In genomic region chr2:237179161-237179560, GRCh38 we compare ENCODE assay signal across 23 cellular contexts.
"Had no signal": no experiment of that assay in that cellular context is flagged by ENCODE, and none has a peak within 500 bp of the region (broad histone marks: within the 10 kb centered on the region; RNA-seq: fewer than 3 reads in every experiment).

No MANE protein-coding gene starts in this region.

- DNase-seq: activated CD4-positive, alpha-beta T cell treated with anti-CD3 and anti-CD28 coated beads, Interleukin-2, amount 50 U/mL, for 4 hours; activated CD8-positive, alpha-beta memory T cell treated with anti-CD3 and anti-CD28 coated beads, Interleukin-2, amount 50 U/mL, for 48 hours; activated naive CD4-positive, alpha-beta T cell; activated T-cell treated with anti-CD3 and anti-CD28 coated beads, Interleukin-2, amount 50 U/mL, for 4 hours; adrenal gland; cerebellar nuclear complex; kidney; pancreas; psoas muscle; right cardiac atrium; stimulated activated CD4-positive, alpha-beta T cell treated with anti-CD3 and anti-CD28 coated beads, Interleukin-2, amount 100 ng/mL, for 48 hours; stimulated activated CD8-positive, alpha-beta memory T cell treated with anti-CD3 and anti-CD28 coated beads, Interleukin-4, amount 100 ng/mL, for 48 hours; stimulated activated naive CD4-positive, alpha-beta T cell; T-helper 9 cell; upper lobe of left lung had no signal

- H3K4me3 ChIP-seq: adrenal gland, lung, pancreas, psoas muscle, thoracic aorta, upper lobe of left lung had no signal

- H3K9me3 ChIP-seq: adrenal gland, pancreas, psoas muscle, thoracic aorta, upper lobe of left lung had no signal

- H3K36me3 ChIP-seq: adrenal gland, pancreas, thoracic aorta, upper lobe of left lung had no signal

- H3K27ac Mint-ChIP-seq: activated naive CD8-positive, alpha-beta T cell; activated T-helper 2 cell treated with anti-CD3 and anti-CD28 coated beads, Interferon-gamma antibody, Interleukin-2, Interleukin-4, amounts not matched to agents 10 μg/mL and 5 μg/mL and 100 μg/mL, durations not matched to agents 14 hours and 24 hours and 36 hours; natural killer cell treated with Interleukin-12 subunit alpha and Interleukin-12 subunit beta and Interleukin-15 and Interleukin-18, amount 100 ng/mL, for 72 hours; WTC11 had no signal

- H3K27me3 ChIP-seq: adrenal gland, pancreas, upper lobe of left lung had no signal

- H3K27ac ChIP-seq: adrenal gland, foreskin keratinocyte, pancreas, psoas muscle, thoracic aorta, upper lobe of left lung had no signal

- FAIRE-seq: endometrium, kidney, pancreas had no signal

- H3K4me3 Mint-ChIP-seq: activated naive CD8-positive, alpha-beta T cell; activated T-cell treated with anti-CD3 and anti-CD28 coated beads, Interleukin-2, amount 50 U/mL, for 4 hours; natural killer cell treated with Interleukin-12 subunit alpha and Interleukin-12 subunit beta and Interleukin-15 and Interleukin-18, amount 100 ng/mL, for 72 hours; WTC11 had no signal

- H3K9me3 Mint-ChIP-seq: activated T-cell treated with anti-CD3 and anti-CD28 coated beads, Interleukin-2, amount 50 U/mL, for 4 hours; activated T-helper 2 cell treated with anti-CD3 and anti-CD28 coated beads, Interferon-gamma antibody, Interleukin-2, Interleukin-4, amounts not matched to agents 10 μg/mL and 5 μg/mL and 100 μg/mL, durations not matched to agents 14 hours and 24 hours and 36 hours; natural killer cell treated with Interleukin-12 subunit alpha and Interleukin-12 subunit beta and Interleukin-15 and Interleukin-18, amount 100 ng/mL, for 72 hours had no signal

- ATAC-seq: activated T-cell treated with anti-CD3 and anti-CD28 coated beads, Interleukin-2, amount 50 U/mL, for 4 hours; natural killer cell treated with Interleukin-12 subunit alpha and Interleukin-12 subunit beta and Interleukin-15 and Interleukin-18, amount 100 ng/mL, for 72 hours; pancreas; psoas muscle; WTC11 had no signal

- H3K4me1 Mint-ChIP-seq: WTC11 had no signal

- H3K4me1 ChIP-seq: adrenal gland, foreskin keratinocyte, pancreas, psoas muscle, upper lobe of left lung had no signal

- H3K36me3 Mint-ChIP-seq: natural killer cell treated with Interleukin-12 subunit alpha and Interleukin-12 subunit beta and Interleukin-15 and Interleukin-18, amount 100 ng/mL, for 72 hours; WTC11 had no signal
